1 cellular context compared by ENCODE assay signal in the genomic region with DNA sequence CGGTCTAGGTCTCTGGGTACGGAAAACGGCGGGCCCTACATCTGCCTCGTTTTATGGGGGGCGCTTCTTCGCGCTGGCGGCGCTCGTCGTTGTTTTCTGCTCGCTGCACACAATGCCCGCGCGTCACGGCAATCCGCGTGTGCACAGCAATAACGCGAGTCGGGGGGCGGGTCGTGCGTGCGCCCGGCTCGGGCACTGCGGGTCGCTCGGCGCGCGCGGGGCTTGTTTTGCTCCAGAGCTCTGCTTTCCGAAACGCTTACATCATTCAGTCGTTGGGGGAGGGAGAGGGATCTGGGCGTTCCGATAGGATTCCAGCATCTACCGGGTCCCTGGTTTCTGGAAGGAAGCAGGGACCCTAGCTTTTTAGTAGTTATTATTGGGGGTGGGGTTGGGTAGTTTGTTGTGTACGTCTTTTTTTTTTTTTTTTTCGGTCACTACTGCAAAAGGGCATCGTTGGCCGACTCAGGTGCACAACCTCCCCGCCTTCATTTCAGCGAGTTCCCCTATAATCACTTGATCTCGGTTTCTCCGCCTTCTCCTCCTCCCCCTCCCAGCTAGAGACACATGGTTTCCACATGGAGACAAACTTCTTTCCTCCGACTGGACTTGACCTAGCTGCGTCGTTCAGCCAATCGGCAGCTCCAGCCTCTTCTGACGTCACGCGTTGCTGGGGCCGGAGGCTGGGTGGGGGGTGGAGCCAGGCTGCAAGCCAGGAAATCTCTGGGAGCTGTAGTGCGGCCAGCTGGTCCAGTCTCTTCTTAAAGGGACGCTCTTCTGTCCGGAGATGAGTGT.
TF ChIP-seq lines count a peak whose summit lies in the region.

No MANE protein-coding gene starts in this region.

TF ChIP-seq in HepG2, 621 proteins besides CTCF, POLR2A, EP300 and RAD21 (continued from another document and continues in another):
- TF ChIP-seq, protein P1, sequence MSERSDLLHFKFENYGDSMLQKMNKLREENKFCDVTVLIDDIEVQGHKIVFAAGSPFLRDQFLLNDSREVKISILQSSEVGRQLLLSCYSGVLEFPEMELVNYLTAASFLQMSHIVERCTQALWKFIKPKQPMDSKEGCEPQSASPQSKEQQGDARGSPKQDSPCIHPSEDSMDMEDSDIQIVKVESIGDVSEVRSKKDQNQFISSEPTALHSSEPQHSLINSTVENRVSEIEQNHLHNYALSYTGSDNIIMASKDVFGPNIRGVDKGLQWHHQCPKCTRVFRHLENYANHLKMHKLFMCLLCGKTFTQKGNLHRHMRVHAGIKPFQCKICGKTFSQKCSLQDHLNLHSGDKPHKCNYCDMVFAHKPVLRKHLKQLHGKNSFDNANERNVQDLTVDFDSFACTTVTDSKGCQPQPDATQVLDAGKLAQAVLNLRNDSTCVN (CRISPR knock-in tag; IDR thresholded peaks at IDR 0.05; ENCODE audit: borderline replicate concordance) = no peak; the same call in 1 of the 2 replicates
- TF ChIP-seq NCOA5 (CRISPR knock-in tag; IDR thresholded peaks at IDR 0.05) = no peak
- TF ChIP-seq THAP11 (CRISPR knock-in tag; IDR thresholded peaks at IDR 0.05) = peak; percentile 72
- TF ChIP-seq ARHGAP35 (CRISPR knock-in tag; IDR thresholded peaks at IDR 0.05; ENCODE audit: borderline replicate concordance) = no peak
- no peak for TF ChIP-seq ZNF10 (CRISPR knock-in tag; IDR thresholded peaks at IDR 0.05; ENCODE audit: borderline replicate concordance, low read depth)
- no peak for TF ChIP-seq TRIM24 (CRISPR knock-in tag; IDR thresholded peaks at IDR 0.05)
- TF ChIP-seq, protein P2, sequence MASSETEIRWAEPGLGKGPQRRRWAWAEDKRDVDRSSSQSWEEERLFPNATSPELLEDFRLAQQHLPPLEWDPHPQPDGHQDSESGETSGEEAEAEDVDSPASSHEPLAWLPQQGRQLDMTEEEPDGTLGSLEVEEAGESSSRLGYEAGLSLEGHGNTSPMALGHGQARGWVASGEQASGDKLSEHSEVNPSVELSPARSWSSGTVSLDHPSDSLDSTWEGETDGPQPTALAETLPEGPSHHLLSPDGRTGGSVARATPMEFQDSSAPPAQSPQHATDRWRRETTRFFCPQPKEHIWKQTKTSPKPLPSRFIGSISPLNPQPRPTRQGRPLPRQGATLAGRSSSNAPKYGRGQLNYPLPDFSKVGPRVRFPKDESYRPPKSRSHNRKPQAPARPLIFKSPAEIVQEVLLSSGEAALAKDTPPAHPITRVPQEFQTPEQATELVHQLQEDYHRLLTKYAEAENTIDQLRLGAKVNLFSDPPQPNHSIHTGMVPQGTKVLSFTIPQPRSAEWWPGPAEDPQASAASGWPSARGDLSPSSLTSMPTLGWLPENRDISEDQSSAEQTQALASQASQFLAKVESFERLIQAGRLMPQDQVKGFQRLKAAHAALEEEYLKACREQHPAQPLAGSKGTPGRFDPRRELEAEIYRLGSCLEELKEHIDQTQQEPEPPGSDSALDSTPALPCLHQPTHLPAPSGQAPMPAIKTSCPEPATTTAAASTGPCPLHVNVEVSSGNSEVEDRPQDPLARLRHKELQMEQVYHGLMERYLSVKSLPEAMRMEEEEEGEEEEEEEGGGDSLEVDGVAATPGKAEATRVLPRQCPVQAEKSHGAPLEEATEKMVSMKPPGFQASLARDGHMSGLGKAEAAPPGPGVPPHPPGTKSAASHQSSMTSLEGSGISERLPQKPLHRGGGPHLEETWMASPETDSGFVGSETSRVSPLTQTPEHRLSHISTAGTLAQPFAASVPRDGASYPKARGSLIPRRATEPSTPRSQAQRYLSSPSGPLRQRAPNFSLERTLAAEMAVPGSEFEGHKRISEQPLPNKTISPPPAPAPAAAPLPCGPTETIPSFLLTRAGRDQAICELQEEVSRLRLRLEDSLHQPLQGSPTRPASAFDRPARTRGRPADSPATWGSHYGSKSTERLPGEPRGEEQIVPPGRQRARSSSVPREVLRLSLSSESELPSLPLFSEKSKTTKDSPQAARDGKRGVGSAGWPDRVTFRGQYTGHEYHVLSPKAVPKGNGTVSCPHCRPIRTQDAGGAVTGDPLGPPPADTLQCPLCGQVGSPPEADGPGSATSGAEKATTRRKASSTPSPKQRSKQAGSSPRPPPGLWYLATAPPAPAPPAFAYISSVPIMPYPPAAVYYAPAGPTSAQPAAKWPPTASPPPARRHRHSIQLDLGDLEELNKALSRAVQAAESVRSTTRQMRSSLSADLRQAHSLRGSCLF (CRISPR knock-in tag; IDR thresholded peaks at IDR 0.05; ENCODE audit: borderline replicate concordance) = no peak
- peak; percentile 53; the same call in 1 of the 2 replicates for TF ChIP-seq MIER3 (CRISPR knock-in tag; IDR thresholded peaks at IDR 0.05; ENCODE audit: borderline replicate concordance)
- peak; percentile 96 for TF ChIP-seq SP5 (CRISPR knock-in tag; IDR thresholded peaks at IDR 0.05; ENCODE audit: borderline replicate concordance, low read depth)
- TF ChIP-seq, protein P3, sequence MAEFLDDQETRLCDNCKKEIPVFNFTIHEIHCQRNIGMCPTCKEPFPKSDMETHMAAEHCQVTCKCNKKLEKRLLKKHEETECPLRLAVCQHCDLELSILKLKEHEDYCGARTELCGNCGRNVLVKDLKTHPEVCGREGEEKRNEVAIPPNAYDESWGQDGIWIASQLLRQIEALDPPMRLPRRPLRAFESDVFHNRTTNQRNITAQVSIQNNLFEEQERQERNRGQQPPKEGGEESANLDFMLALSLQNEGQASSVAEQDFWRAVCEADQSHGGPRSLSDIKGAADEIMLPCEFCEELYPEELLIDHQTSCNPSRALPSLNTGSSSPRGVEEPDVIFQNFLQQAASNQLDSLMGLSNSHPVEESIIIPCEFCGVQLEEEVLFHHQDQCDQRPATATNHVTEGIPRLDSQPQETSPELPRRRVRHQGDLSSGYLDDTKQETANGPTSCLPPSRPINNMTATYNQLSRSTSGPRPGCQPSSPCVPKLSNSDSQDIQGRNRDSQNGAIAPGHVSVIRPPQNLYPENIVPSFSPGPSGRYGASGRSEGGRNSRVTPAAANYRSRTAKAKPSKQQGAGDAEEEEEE (CRISPR knock-in tag; IDR thresholded peaks at IDR 0.05; ENCODE audit: borderline replicate concordance) = no peak
- TF ChIP-seq ZNF768 (CRISPR knock-in tag; IDR thresholded peaks at IDR 0.05) = peak; percentile 35; the same call in 1 of the 2 replicates
- TF ChIP-seq GTF2F1 (IDR thresholded peaks at IDR 0.05; ENCODE audit: low read length) = no peak
- TF ChIP-seq KLF13 (CRISPR knock-in tag; IDR thresholded peaks at IDR 0.05) = no peak
- TF ChIP-seq NR1H2 (CRISPR knock-in tag; IDR thresholded peaks at IDR 0.05; ENCODE audit: borderline replicate concordance, low read depth) = no peak
- TF ChIP-seq ZNF777 (CRISPR knock-in tag; IDR thresholded peaks at IDR 0.05) = no peak; the same call in 1 of the 2 replicates
- TF ChIP-seq, protein P4, sequence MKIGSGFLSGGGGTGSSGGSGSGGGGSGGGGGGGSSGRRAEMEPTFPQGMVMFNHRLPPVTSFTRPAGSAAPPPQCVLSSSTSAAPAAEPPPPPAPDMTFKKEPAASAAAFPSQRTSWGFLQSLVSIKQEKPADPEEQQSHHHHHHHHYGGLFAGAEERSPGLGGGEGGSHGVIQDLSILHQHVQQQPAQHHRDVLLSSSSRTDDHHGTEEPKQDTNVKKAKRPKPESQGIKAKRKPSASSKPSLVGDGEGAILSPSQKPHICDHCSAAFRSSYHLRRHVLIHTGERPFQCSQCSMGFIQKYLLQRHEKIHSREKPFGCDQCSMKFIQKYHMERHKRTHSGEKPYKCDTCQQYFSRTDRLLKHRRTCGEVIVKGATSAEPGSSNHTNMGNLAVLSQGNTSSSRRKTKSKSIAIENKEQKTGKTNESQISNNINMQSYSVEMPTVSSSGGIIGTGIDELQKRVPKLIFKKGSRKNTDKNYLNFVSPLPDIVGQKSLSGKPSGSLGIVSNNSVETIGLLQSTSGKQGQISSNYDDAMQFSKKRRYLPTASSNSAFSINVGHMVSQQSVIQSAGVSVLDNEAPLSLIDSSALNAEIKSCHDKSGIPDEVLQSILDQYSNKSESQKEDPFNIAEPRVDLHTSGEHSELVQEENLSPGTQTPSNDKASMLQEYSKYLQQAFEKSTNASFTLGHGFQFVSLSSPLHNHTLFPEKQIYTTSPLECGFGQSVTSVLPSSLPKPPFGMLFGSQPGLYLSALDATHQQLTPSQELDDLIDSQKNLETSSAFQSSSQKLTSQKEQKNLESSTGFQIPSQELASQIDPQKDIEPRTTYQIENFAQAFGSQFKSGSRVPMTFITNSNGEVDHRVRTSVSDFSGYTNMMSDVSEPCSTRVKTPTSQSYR (CRISPR knock-in tag; IDR thresholded peaks at IDR 0.05; ENCODE audit: borderline replicate concordance) = peak; percentile 82
- TF ChIP-seq ERF (CRISPR knock-in tag; IDR thresholded peaks at IDR 0.05) = peak; percentile 56
- TF ChIP-seq ZNF501 (CRISPR knock-in tag; IDR thresholded peaks at IDR 0.05) = peak; percentile 89
- TF ChIP-seq, protein P5, sequence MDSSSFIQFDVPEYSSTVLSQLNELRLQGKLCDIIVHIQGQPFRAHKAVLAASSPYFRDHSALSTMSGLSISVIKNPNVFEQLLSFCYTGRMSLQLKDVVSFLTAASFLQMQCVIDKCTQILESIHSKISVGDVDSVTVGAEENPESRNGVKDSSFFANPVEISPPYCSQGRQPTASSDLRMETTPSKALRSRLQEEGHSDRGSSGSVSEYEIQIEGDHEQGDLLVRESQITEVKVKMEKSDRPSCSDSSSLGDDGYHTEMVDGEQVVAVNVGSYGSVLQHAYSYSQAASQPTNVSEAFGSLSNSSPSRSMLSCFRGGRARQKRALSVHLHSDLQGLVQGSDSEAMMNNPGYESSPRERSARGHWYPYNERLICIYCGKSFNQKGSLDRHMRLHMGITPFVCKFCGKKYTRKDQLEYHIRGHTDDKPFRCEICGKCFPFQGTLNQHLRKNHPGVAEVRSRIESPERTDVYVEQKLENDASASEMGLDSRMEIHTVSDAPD (CRISPR knock-in tag; IDR thresholded peaks at IDR 0.05) = no peak
- TF ChIP-seq, protein P6, sequence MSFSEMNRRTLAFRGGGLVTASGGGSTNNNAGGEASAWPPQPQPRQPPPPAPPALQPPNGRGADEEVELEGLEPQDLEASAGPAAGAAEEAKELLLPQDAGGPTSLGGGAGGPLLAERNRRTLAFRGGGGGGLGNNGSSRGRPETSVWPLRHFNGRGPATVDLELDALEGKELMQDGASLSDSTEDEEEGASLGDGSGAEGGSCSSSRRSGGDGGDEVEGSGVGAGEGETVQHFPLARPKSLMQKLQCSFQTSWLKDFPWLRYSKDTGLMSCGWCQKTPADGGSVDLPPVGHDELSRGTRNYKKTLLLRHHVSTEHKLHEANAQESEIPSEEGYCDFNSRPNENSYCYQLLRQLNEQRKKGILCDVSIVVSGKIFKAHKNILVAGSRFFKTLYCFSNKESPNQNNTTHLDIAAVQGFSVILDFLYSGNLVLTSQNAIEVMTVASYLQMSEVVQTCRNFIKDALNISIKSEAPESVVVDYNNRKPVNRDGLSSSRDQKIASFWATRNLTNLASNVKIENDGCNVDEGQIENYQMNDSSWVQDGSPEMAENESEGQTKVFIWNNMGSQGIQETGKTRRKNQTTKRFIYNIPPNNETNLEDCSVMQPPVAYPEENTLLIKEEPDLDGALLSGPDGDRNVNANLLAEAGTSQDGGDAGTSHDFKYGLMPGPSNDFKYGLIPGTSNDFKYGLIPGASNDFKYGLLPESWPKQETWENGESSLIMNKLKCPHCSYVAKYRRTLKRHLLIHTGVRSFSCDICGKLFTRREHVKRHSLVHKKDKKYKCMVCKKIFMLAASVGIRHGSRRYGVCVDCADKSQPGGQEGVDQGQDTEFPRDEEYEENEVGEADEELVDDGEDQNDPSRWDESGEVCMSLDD (CRISPR knock-in tag; IDR thresholded peaks at IDR 0.05; ENCODE audit: borderline replicate concordance) = no peak
- 0 out of 2 replicates have a peak, but pooled peaks have one; percentile 42 for TF ChIP-seq ZNF589 (CRISPR knock-in tag; conservative IDR thresholded peaks at IDR 0.05)
- TF ChIP-seq PHF8 (CRISPR knock-in tag; IDR thresholded peaks at IDR 0.05) = peak; percentile 46; the same call in 1 of the 2 replicates
- TF ChIP-seq RFX1 (IDR thresholded peaks at IDR 0.05) = no peak
- TF ChIP-seq, protein P7, sequence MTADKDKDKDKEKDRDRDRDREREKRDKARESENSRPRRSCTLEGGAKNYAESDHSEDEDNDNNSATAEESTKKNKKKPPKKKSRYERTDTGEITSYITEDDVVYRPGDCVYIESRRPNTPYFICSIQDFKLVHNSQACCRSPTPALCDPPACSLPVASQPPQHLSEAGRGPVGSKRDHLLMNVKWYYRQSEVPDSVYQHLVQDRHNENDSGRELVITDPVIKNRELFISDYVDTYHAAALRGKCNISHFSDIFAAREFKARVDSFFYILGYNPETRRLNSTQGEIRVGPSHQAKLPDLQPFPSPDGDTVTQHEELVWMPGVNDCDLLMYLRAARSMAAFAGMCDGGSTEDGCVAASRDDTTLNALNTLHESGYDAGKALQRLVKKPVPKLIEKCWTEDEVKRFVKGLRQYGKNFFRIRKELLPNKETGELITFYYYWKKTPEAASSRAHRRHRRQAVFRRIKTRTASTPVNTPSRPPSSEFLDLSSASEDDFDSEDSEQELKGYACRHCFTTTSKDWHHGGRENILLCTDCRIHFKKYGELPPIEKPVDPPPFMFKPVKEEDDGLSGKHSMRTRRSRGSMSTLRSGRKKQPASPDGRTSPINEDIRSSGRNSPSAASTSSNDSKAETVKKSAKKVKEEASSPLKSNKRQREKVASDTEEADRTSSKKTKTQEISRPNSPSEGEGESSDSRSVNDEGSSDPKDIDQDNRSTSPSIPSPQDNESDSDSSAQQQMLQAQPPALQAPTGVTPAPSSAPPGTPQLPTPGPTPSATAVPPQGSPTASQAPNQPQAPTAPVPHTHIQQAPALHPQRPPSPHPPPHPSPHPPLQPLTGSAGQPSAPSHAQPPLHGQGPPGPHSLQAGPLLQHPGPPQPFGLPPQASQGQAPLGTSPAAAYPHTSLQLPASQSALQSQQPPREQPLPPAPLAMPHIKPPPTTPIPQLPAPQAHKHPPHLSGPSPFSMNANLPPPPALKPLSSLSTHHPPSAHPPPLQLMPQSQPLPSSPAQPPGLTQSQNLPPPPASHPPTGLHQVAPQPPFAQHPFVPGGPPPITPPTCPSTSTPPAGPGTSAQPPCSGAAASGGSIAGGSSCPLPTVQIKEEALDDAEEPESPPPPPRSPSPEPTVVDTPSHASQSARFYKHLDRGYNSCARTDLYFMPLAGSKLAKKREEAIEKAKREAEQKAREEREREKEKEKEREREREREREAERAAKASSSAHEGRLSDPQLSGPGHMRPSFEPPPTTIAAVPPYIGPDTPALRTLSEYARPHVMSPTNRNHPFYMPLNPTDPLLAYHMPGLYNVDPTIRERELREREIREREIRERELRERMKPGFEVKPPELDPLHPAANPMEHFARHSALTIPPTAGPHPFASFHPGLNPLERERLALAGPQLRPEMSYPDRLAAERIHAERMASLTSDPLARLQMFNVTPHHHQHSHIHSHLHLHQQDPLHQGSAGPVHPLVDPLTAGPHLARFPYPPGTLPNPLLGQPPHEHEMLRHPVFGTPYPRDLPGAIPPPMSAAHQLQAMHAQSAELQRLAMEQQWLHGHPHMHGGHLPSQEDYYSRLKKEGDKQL (CRISPR knock-in tag; IDR thresholded peaks at IDR 0.05; ENCODE audit: low read depth) = no peak
- TF ChIP-seq GTF3A (CRISPR knock-in tag; conservative IDR thresholded peaks at IDR 0.05) = no peak
- TF ChIP-seq GFI1 (CRISPR knock-in tag; IDR thresholded peaks at IDR 0.05; ENCODE audit: borderline replicate concordance) = 0 out of 2 replicates have a peak, but pooled peaks have one; percentile 49
- TF ChIP-seq, protein P8, sequence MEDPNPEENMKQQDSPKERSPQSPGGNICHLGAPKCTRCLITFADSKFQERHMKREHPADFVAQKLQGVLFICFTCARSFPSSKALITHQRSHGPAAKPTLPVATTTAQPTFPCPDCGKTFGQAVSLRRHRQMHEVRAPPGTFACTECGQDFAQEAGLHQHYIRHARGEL (CRISPR knock-in tag; IDR thresholded peaks at IDR 0.05) = no peak
- TF ChIP-seq ZNF292 (CRISPR knock-in tag; IDR thresholded peaks at IDR 0.05; ENCODE audit: borderline replicate concordance, low read depth) = no peak
- no peak for TF ChIP-seq ZNF570 (CRISPR knock-in tag; IDR thresholded peaks at IDR 0.05; ENCODE audit: borderline replicate concordance)
